In genomic region chr5:75668348-75668895, GRCh38 we compare ENCODE assay signal across 9 cellular contexts. TPM values are rescaled to one million over a fixed set of nuclear protein-coding genes. Genes with fewer than 3 reads are reported as not detected.
A peak's percentile ranks its signal among the peaks of the same experiment; 100 is the strongest.
DNase-seq lines count a peak whose midpoint lies in the region; ATAC-seq and TF ChIP-seq lines count a peak whose summit lies in the region.
"Had no signal": no experiment of that assay in that cellular context is flagged by ENCODE, and none has a peak within 500 bp of the region (broad histone marks: within the 10 kb centered on the region; RNA-seq: fewer than 3 reads in every experiment).

No MANE protein-coding gene starts in this region.

- peak overlapping the region; percentile 79 for H3K4me3 Mint-ChIP-seq in activated CD4-positive, alpha-beta T cell treated with anti-CD3 and anti-CD28 coated beads, Interleukin-2, amount 10 ng/mL, durations not matched to agents 24 days and 14 days

- TF ChIP-seq CTCF in spleen (IDR thresholded peaks at IDR 0.05 in 8 of 11, conservative IDR thresholded peaks at IDR 0.05 in 3 of 11), result no peak

- peaks cover 5 to 21% (median 13%) of the 10 kb centered on the region in 6 donors for H3K4me1 ChIP-seq in spleen
- H3K4me1 ChIP-seq: ascending aorta had no signal

- H3K27me3 Mint-ChIP-seq in activated CD4-positive, alpha-beta T cell treated with anti-CD3 and anti-CD28 coated beads, Interleukin-2, amount 10 ng/mL, durations not matched to agents 24 days and 14 days, result no peaks in the 10 kb centered on the region

- peak overlapping the region; percentile 95 for H3K27ac Mint-ChIP-seq in activated CD4-positive, alpha-beta T cell treated with anti-CD3 and anti-CD28 coated beads, Interleukin-2, amount 10 ng/mL, durations not matched to agents 24 days and 14 days

- intact Hi-C loops in activated CD4-positive, alpha-beta T cell treated with anti-CD3 and anti-CD28 coated beads, Interleukin-2, amount 10 ng/mL, durations not matched to agents 24 days and 14 days (cut with micrococcal nuclease), result loop anchor here (2.0 to 10.0 kb wide), 3 partner anchors 332 to 614 kb away; partner anchors contain the start of genes ANKRD31, GCNT4 and HMGCR
- intact Hi-C loops in spleen (cut with DNase I; ENCODE audit: low total_unique reads), result no loop called here

- H3K27me3 ChIP-seq in spleen (replicated peaks in 1 of 7), result no peaks in the 10 kb centered on the region
- H3K27me3 ChIP-seq: ascending aorta had no signal

- peak overlapping the region in 6 of 8 donors; percentile 47 to 75 (median 64) for H3K27ac ChIP-seq in spleen
- H3K27ac ChIP-seq: ascending aorta had no signal

- no peaks in the 10 kb centered on the region for H3K9me3 ChIP-seq in spleen
- H3K9me3 ChIP-seq: ascending aorta had no signal

- peak overlapping the region in 2 of 8 donors; percentile 7 to 60 for H3K4me3 ChIP-seq in spleen

- peak; percentile 52 for DNase-seq in activated CD4-positive, alpha-beta T cell treated with anti-CD3 and anti-CD28 coated beads, Interleukin-2, amount 10 ng/mL, durations not matched to agents 24 days and 14 days
- DNase-seq in activated CD4-positive, alpha-beta T cell treated with anti-CD3 and anti-CD28 coated beads for 4 hours, result no peak
- DNase-seq in astrocyte of the hippocampus (ENCODE audit: low read depth, low spot score) (peak; percentile 33), spleen (no peak), NCI-H1417 (lab: John Stamatoyannopoulos, UW) (no peak), DMS 273 (lab: John Stamatoyannopoulos, UW; ENCODE audit: unreplicated experiment) (no peak)

- no peak for TF ChIP-seq POLR2A in spleen (IDR thresholded peaks at IDR 0.05)

- ATAC-seq in HG03342 (IDR thresholded peaks at IDR 0.05; ENCODE audit: unreplicated experiment) (peak; percentile 1), GM21367 (IDR thresholded peaks at IDR 0.05; ENCODE audit: unreplicated experiment) (no peak)

- WGBS in spleen, 5 donors, result 69 to 89% (median 87%) methylated on average over 3 of the region's 3 CpGs

- H3K9me3 Mint-ChIP-seq in activated CD4-positive, alpha-beta T cell treated with anti-CD3 and anti-CD28 coated beads, Interleukin-2, amount 10 ng/mL, durations not matched to agents 24 days and 14 days, result no peaks in the 10 kb centered on the region

- H3K36me3 ChIP-seq in spleen, result peaks cover 0 to 17% (median 10%) of the 10 kb centered on the region in 6 donors

- peaks cover 36% of the 10 kb centered on the region for H3K4me1 Mint-ChIP-seq in activated CD4-positive, alpha-beta T cell treated with anti-CD3 and anti-CD28 coated beads, Interleukin-2, amount 10 ng/mL, durations not matched to agents 24 days and 14 days

- H3K36me3 Mint-ChIP-seq in activated CD4-positive, alpha-beta T cell treated with anti-CD3 and anti-CD28 coated beads, Interleukin-2, amount 10 ng/mL, durations not matched to agents 24 days and 14 days (ENCODE audit: low read depth), result peaks cover 20% of the 10 kb centered on the region

RNA-seq across cellular contexts. Expression of gene POC5, which starts 48.8 kb away (rescaled TPM):
- total RNA-seq in activated CD4-positive, alpha-beta T cell treated with anti-CD3 and anti-CD28 coated beads, Interleukin-2, amount 10 ng/mL, durations not matched to agents 24 days and 14 days, result 20.8 and 21.3 TPM in 2 replicates
- 10 to 100 TPM; 11.8 to 36.0 (median 17.4) TPM for total RNA-seq in spleen
- 10 to 100 TPM; 11.2 to 15.4 (median 13.8) TPM for polyA plus RNA-seq in spleen

RNA-seq across cellular contexts. Expression of gene ANKDD1B, which starts 57.2 kb away (rescaled TPM):
- 0.36 and 0.40 TPM in 2 replicates for total RNA-seq in activated CD4-positive, alpha-beta T cell treated with anti-CD3 and anti-CD28 coated beads, Interleukin-2, amount 10 ng/mL, durations not matched to agents 24 days and 14 days
- 1 to 10 TPM in 1 of 7 donors, under 1 TPM in 6; 0.34 to 1.4 (median 0.43) TPM for total RNA-seq in spleen
- under 1 TPM; 0.20 to 0.77 (median 0.29) TPM for polyA plus RNA-seq in spleen
- total RNA-seq: ascending aorta had no signal

Comparison
In these comparisons a context has a peak if more than half of its experiments do, and no peak if none do; other contexts are left out.
1. DNase-seq: peak in activated CD4-positive, alpha-beta T cell treated with anti-CD3 and anti-CD28 coated beads, Interleukin-2, amount 10 ng/mL, durations not matched to agents 24 days and 14 days (single experiment) and astrocyte of the hippocampus (single experiment); none in activated CD4-positive, alpha-beta T cell treated with anti-CD3 and anti-CD28 coated beads for 4 hours (0 of 2), spleen (single experiment), NCI-H1417 (0 of 3) and DMS 273 (single experiment).